In the genomic region with DNA sequence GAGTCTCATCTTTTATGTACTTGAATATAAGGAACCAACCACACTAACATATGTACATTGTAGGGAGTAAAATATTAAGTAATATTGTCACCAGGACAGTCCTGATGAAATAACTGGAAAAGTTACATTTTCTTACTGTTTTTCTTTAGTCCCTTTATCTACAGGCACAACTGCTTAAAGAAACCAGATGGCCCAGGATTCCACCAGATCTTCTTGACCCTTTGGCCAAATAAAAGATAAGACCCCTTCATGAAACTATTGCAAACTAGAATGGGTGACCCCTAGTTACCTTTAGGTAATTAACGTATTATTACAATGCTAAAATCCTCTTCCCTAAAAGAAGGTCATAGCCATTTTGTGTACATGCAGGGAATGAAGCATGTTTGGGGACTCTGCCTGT, we compare ENCODE assay signal across 21 cellular contexts.
DNase-seq lines count a peak whose midpoint lies in the region; ATAC-seq, FAIRE-seq and TF ChIP-seq lines count a peak whose summit lies in the region.
"Had no signal": no experiment of that assay in that cellular context is flagged by ENCODE, and none has a peak within 500 bp of the region (broad histone marks: within the 10 kb centered on the region; RNA-seq: fewer than 3 reads in every experiment).

No MANE protein-coding gene starts in this region.

- H4K91ac ChIP-seq in trophoblast cell (ENCODE audit: low read depth, low read length) = no peak overlapping the region

- ATAC-seq in K562 = peak; percentile 63
- ATAC-seq in HG02623 (IDR thresholded peaks at IDR 0.05; ENCODE audit: unreplicated experiment) = no peak
- no peak for ATAC-seq in omental fat pad (ENCODE audit: low FRiP score)
- ATAC-seq: CD8-positive, alpha-beta T cell had no signal

- 0% methylated on average over 1 of the region's 1 CpG for WGBS in K562 (ENCODE audit: insufficient coverage, low coverage, missing lambda C conversion rate)
- WGBS in trophoblast cell (ENCODE audit: extremely low coverage, insufficient coverage, insufficient read length) = no CpG with 5 or more reads among the region's 1 CpG

- H3K27me3 ChIP-seq in K562 (ENCODE audit: control insufficient read depth in 2 of 2, insufficient read depth in 2 of 2, low read length in 2 of 2) (no peaks in the 10 kb centered on the region), trophoblast cell (ENCODE audit: insufficient read depth, low read length) (no peaks in the 10 kb centered on the region)
- H3K27me3 ChIP-seq: BLaER1 treated with 17β-estradiol and CSF1 and Interleukin-3, amounts not matched to agents 10 nM and 100 nM had no signal

- no peaks in the 10 kb centered on the region for H4K20me1 ChIP-seq in K562 (replicated peaks; ENCODE audit: control insufficient read depth, insufficient read depth, low read length)
- H4K20me1 ChIP-seq: BLaER1 treated with 17β-estradiol and CSF1 and Interleukin-3, amounts not matched to agents 10 nM and 100 nM had no signal

- DNase-seq in OCI-M1 (lab: John Stamatoyannopoulos, UW) (peak; percentile 72), K562 (ENCODE audit: extremely low read depth in 1 of 4, low spot score in 3 of 4) (peak in 2 of 4 experiments; percentile 5 to 44), trophoblast cell (peak in 1 of 2 donors; percentile 43), hippocampal formation (lab: John Stamatoyannopoulos, UW) (no peak), AML-193 (lab: John Stamatoyannopoulos, UW) (no peak), omental fat pad (ENCODE audit: low spot score) (no peak)
- DNase-seq: 8988T; ACHN; Caco-2; Calu3; CD4-positive, alpha-beta T cell; CD8-positive, alpha-beta T cell; DMS79 treated with DMSO at 0.1 percent for 48 hours; GF-D8 had no signal

- CTCF ChIA-PET in K562 (lab: Yijun Ruan, JAX; ENCODE audit: low intra/inter-chr PET ratio) = no interaction called here

- H3K14ac ChIP-seq in trophoblast cell (ENCODE audit: low read length) = no peak overlapping the region

- H3K9me3 ChIP-seq in K562 (replicated peaks; ENCODE audit: control insufficient read depth, insufficient read depth, low read depth, low read length) (no peaks in the 10 kb centered on the region; the same call in 1 of the 2 replicates), trophoblast cell (ENCODE audit: insufficient read depth, low read depth, low read length) (no peaks in the 10 kb centered on the region)
- H3K9me3 ChIP-seq: Caco-2 had no signal

- H4K12ac ChIP-seq in trophoblast cell (ENCODE audit: low read depth, low read length) = no peak overlapping the region

- H3K36me3 ChIP-seq in K562 (ENCODE audit: control insufficient read depth, insufficient read depth, low read length) (no peaks in the 10 kb centered on the region), trophoblast cell (ENCODE audit: control insufficient read depth in 1 of 2, insufficient read depth in 2 of 2, low read length in 2 of 2) (no peaks in the 10 kb centered on the region)
- H3K36me3 ChIP-seq: BLaER1 treated with 17β-estradiol and CSF1 and Interleukin-3, amounts not matched to agents 10 nM and 100 nM had no signal

- no peak for TF ChIP-seq RAD21 in K562 (CRISPR knock-in tag; conservative IDR thresholded peaks at IDR 0.05 in 1 of 2, IDR thresholded peaks at IDR 0.05 in 1 of 2)

- no TSS peak for BruUV-seq in K562 (replicated peaks; lab: Mats Ljungman, UMichigan)

- H3K9ac ChIP-seq in K562 (ENCODE audit: insufficient read depth in 1 of 2, low read depth in 2 of 2, low read length in 2 of 2) (peak overlapping the region in 1 of 2 experiments; percentile 22; a peak in 2 of 4 replicates), trophoblast cell (ENCODE audit: low read length) (no peak overlapping the region)
- H3K9ac ChIP-seq: BLaER1 treated with 17β-estradiol and CSF1 and Interleukin-3, amounts not matched to agents 10 nM and 100 nM had no signal

- H2BK5ac ChIP-seq in trophoblast cell (ENCODE audit: low read depth, low read length, poor library complexity) = no peak overlapping the region

- peak; percentile 82 for TF ChIP-seq EP300 in K562 (IDR thresholded peaks at IDR 0.05; ENCODE audit: low read length)

- H2AFZ ChIP-seq in K562 (ENCODE audit: low read depth, low read length) (peak overlapping the region; percentile 56), trophoblast cell (ENCODE audit: insufficient read depth, low read length, poor library complexity) (no peak overlapping the region)

- no peak overlapping the region for H2AK5ac ChIP-seq in trophoblast cell (ENCODE audit: low read length)

- peak overlapping the region; percentile 4 for H2BK12ac ChIP-seq in trophoblast cell (ENCODE audit: low read length)

- H3K4me2 ChIP-seq in K562 (ENCODE audit: insufficient read depth, low read length) = peak overlapping the region; percentile 24; the same call in 1 of the 2 replicates
- no peak overlapping the region for H3K4me2 ChIP-seq in trophoblast cell (ENCODE audit: low read length)
- H3K4me2 ChIP-seq: BLaER1 treated with 17β-estradiol and CSF1 and Interleukin-3, amounts not matched to agents 10 nM and 100 nM had no signal

- no peak for TF ChIP-seq POLR2A in K562 (conservative IDR thresholded peaks at IDR 0.05)

- no peak for FAIRE-seq in K562 (lab: Jason Lieb, UNC)
- FAIRE-seq: D721Med, G401.6, GM12891, GM19239 had no signal

- H3K4me1 ChIP-seq in K562 (replicated peaks in 1 of 2; ENCODE audit: control insufficient read depth in 2 of 2, insufficient read depth in 2 of 2, low read length in 2 of 2) = peaks cover 0 to 3% of the 10 kb centered on the region in 2 experiments; a peak in 1 of 5 replicates
- H3K4me1 ChIP-seq in trophoblast cell (ENCODE audit: control insufficient read depth in 1 of 2, insufficient read depth in 2 of 2, low read length in 2 of 2) = no peaks in the 10 kb centered on the region
- H3K4me1 ChIP-seq: BLaER1 treated with 17β-estradiol and CSF1 and Interleukin-3, amounts not matched to agents 10 nM and 100 nM; Caco-2 had no signal

- no peak overlapping the region for H3K18ac ChIP-seq in trophoblast cell (ENCODE audit: low read length)

- no peak overlapping the region for H4K8ac ChIP-seq in trophoblast cell (ENCODE audit: low read depth, low read length)

- H2BK120ac ChIP-seq in trophoblast cell (ENCODE audit: insufficient read depth, low read length, poor library complexity) = peak overlapping the region; percentile 68

- H3K79me2 ChIP-seq in K562 (ENCODE audit: control insufficient read depth, insufficient read depth, low read length) (no peaks in the 10 kb centered on the region), trophoblast cell (ENCODE audit: control insufficient read depth, insufficient read depth, low read length, poor library complexity) (no peaks in the 10 kb centered on the region)

- TF ChIP-seq CTCF in K562 (IDR thresholded peaks at IDR 0.05 in 2 of 3, conservative IDR thresholded peaks at IDR 0.05 in 1 of 3; ENCODE audit: insufficient read depth in 2 of 3, low read depth in 1 of 3, low read length in 3 of 3) = no peak
- no peak for TF ChIP-seq CTCF in omental fat pad (IDR thresholded peaks at IDR 0.05)

- intact Hi-C loops in K562 (cut with micrococcal nuclease) = no loop called here

- H3K23ac ChIP-seq in trophoblast cell (ENCODE audit: low read length) = no peak overlapping the region

- H3K4me3 ChIP-seq in K562 = no peak overlapping the region
- H3K4me3 ChIP-seq in trophoblast cell (ENCODE audit: low read depth, low read length) = no peak overlapping the region
- H3K4me3 ChIP-seq: BLaER1 treated with 17β-estradiol and CSF1 and Interleukin-3, amounts not matched to agents 10 nM and 100 nM had no signal

- H3K4ac ChIP-seq in trophoblast cell (ENCODE audit: low read depth, low read length) = no peak overlapping the region

- in situ Hi-C loops in K562 (cut with MboI) = no loop called here

- POLR2A ChIA-PET in K562 (lab: Yijun Ruan, JAX) = no interaction called here

- H3K9me1 ChIP-seq in K562 (ENCODE audit: control insufficient read depth, insufficient read depth, low read length) = no peaks in the 10 kb centered on the region

- no peaks in the 10 kb centered on the region for H3K79me1 ChIP-seq in trophoblast cell (ENCODE audit: low read length)

- H3K27ac ChIP-seq in K562 (ENCODE audit: extremely low read depth, low read depth, low read length) = peak overlapping the region; percentile 70
- H3K27ac ChIP-seq in trophoblast cell (ENCODE audit: low read depth, low read length) = no peak overlapping the region
- H3K27ac ChIP-seq: BLaER1 treated with 17β-estradiol and CSF1 and Interleukin-3, amounts not matched to agents 10 nM and 100 nM; C4-2B had no signal

TF ChIP-seq in K562, 482 proteins besides CTCF, POLR2A, EP300 and RAD21 (continues in another document):
- peak; percentile 82 for TF ChIP-seq TAL1 (IDR thresholded peaks at IDR 0.05)
- peak; percentile 74 for TF ChIP-seq TCF3 (CRISPR knock-in tag; IDR thresholded peaks at IDR 0.05)
- TF ChIP-seq TAF1 (IDR thresholded peaks at IDR 0.05; ENCODE audit: control insufficient read depth, extremely low read depth, insufficient read depth, low read length, severe bottlenecking) = no peak
- peak; percentile 26; the same call in 1 of the 2 replicates for TF ChIP-seq FOXM1 (IDR thresholded peaks at IDR 0.05; ENCODE audit: low read depth)
- TF ChIP-seq FOXM1 (CRISPR knock-in tag; IDR thresholded peaks at IDR 0.05; ENCODE audit: low read depth) = no peak
- TF ChIP-seq RNF2 (IDR thresholded peaks at IDR 0.05) = peak; percentile 33; the same call in 1 of the 2 replicates
- TF ChIP-seq NR2C1 (IDR thresholded peaks at IDR 0.05) = peak; percentile 16; the same call in 1 of the 2 replicates
- TF ChIP-seq NR2C1 (tag; IDR thresholded peaks at IDR 0.05) = no peak
- peak; percentile 71 for TF ChIP-seq ARID1B (IDR thresholded peaks at IDR 0.05)
- TF ChIP-seq CBFA2T2 (conservative IDR thresholded peaks at IDR 0.05) = peak; percentile 47
- TF ChIP-seq TRIM24 (IDR thresholded peaks at IDR 0.05) = peak; percentile 44 to 61; a peak in 2 of 4 replicates
- TF ChIP-seq CBFA2T3 (IDR thresholded peaks at IDR 0.05) = peak; percentile 73
- peak; percentile 30; the same call in 1 of the 2 replicates for TF ChIP-seq SMARCA4 (IDR thresholded peaks at IDR 0.05)
- TF ChIP-seq EHMT2 (IDR thresholded peaks at IDR 0.05) = no peak
- TF ChIP-seq ATF1 (CRISPR knock-in tag; IDR thresholded peaks at IDR 0.05) = no peak
- no peak for TF ChIP-seq ATF1 (tag; IDR thresholded peaks at IDR 0.05)
- 0 out of 2 replicates have a peak, but pooled peaks have one; percentile 26 for TF ChIP-seq DMBX1 (CRISPR knock-in tag; IDR thresholded peaks at IDR 0.05; ENCODE audit: borderline replicate concordance)
